In the genomic region with DNA sequence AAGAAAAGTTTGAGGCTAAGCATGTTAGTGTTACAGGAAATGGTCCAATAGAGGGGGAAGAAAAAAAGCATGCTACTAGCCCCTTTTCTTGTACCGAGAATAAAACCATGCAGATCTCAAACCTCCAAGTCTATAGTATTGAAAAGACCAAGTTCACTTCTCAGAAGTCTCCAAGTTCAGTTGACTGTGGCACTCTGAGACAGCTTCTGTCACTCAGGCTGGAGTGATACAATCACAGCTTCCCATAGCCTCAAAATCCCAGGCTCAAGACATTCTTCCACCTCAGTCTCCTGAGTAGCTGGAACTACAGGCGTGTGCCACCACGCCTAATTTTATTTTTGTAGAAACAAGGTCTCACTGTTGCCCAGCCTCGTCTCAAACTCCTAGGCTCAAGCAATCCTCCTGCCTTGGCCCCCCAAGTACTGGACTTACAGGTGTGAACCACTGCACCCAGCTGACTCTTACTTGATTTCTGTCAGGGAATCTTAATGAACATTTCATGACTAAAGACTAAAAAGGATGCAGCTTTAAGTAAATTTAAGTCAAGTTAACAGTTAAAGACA, we compare ENCODE assay signal across 1 cellular context.
TF ChIP-seq lines count a peak whose summit lies in the region.

No MANE protein-coding gene starts in this region.

TF ChIP-seq in WTC11, 78 proteins besides CTCF, POLR2A, EP300 and RAD21:
- TF ChIP-seq JUN (CRISPR knock-in tag; IDR thresholded peaks at IDR 0.05) = no peak
- TF ChIP-seq JAZF1 (CRISPR knock-in tag; IDR thresholded peaks at IDR 0.05) = no peak
- no peak for TF ChIP-seq KAT7 (CRISPR knock-in tag; IDR thresholded peaks at IDR 0.05; ENCODE audit: borderline replicate concordance)
- TF ChIP-seq CREM (CRISPR knock-in tag; IDR thresholded peaks at IDR 0.05) = no peak
TF ChIP-seq in WTC11: peak in this region for 0.
